In the genomic region with DNA sequence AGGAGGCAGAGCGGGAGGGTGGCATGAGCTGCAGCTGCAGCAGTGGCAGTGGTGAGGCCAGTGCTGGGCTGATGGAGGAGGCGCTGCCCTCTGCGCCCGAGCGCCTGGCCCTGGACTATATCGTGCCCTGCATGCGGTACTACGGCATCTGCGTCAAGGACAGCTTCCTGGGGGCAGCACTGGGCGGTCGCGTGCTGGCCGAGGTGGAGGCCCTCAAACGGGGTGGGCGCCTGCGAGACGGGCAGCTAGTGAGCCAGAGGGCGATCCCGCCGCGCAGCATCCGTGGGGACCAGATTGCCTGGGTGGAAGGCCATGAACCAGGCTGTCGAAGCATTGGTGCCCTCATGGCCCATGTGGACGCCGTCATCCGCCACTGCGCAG, we compare ENCODE assay signal across 1 cellular context.
TF ChIP-seq lines count a peak whose summit lies in the region.

No MANE protein-coding gene starts in this region.

TF ChIP-seq in HCT116, 20 proteins besides CTCF, POLR2A, EP300 and RAD21 (continued from another document):
- TF ChIP-seq, protein P1, sequence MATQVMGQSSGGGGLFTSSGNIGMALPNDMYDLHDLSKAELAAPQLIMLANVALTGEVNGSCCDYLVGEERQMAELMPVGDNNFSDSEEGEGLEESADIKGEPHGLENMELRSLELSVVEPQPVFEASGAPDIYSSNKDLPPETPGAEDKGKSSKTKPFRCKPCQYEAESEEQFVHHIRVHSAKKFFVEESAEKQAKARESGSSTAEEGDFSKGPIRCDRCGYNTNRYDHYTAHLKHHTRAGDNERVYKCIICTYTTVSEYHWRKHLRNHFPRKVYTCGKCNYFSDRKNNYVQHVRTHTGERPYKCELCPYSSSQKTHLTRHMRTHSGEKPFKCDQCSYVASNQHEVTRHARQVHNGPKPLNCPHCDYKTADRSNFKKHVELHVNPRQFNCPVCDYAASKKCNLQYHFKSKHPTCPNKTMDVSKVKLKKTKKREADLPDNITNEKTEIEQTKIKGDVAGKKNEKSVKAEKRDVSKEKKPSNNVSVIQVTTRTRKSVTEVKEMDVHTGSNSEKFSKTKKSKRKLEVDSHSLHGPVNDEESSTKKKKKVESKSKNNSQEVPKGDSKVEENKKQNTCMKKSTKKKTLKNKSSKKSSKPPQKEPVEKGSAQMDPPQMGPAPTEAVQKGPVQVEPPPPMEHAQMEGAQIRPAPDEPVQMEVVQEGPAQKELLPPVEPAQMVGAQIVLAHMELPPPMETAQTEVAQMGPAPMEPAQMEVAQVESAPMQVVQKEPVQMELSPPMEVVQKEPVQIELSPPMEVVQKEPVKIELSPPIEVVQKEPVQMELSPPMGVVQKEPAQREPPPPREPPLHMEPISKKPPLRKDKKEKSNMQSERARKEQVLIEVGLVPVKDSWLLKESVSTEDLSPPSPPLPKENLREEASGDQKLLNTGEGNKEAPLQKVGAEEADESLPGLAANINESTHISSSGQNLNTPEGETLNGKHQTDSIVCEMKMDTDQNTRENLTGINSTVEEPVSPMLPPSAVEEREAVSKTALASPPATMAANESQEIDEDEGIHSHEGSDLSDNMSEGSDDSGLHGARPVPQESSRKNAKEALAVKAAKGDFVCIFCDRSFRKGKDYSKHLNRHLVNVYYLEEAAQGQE (IDR thresholded peaks at IDR 0.05; ENCODE audit: low read depth), result no peak
- no peak for TF ChIP-seq YY1 (IDR thresholded peaks at IDR 0.05; ENCODE audit: extremely low read depth, insufficient replicate concordance, low read depth, low read length)
- no peak for TF ChIP-seq SP1 (IDR thresholded peaks at IDR 0.05; ENCODE audit: low read depth)
- TF ChIP-seq, protein P2, sequence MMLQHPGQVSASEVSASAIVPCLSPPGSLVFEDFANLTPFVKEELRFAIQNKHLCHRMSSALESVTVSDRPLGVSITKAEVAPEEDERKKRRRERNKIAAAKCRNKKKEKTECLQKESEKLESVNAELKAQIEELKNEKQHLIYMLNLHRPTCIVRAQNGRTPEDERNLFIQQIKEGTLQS (IDR thresholded peaks at IDR 0.05), result no peak
- TF ChIP-seq EGR1 (IDR thresholded peaks at IDR 0.05; ENCODE audit: low read depth), result no peak
- no peak for TF ChIP-seq EZH2phosphoT487 (IDR thresholded peaks at IDR 0.05; ENCODE audit: borderline replicate concordance)
- no peak for TF ChIP-seq ZFX (IDR thresholded peaks at IDR 0.05)
- TF ChIP-seq FOSL1 (IDR thresholded peaks at IDR 0.05; ENCODE audit: low read depth), result no peak
- TF ChIP-seq CEBPB (IDR thresholded peaks at IDR 0.05; ENCODE audit: low read depth), result no peak
- TF ChIP-seq SRF (IDR thresholded peaks at IDR 0.05; ENCODE audit: low read depth), result no peak
- TF ChIP-seq CBX3 (IDR thresholded peaks at IDR 0.05; ENCODE audit: low read depth), result no peak
- TF ChIP-seq, protein P3, sequence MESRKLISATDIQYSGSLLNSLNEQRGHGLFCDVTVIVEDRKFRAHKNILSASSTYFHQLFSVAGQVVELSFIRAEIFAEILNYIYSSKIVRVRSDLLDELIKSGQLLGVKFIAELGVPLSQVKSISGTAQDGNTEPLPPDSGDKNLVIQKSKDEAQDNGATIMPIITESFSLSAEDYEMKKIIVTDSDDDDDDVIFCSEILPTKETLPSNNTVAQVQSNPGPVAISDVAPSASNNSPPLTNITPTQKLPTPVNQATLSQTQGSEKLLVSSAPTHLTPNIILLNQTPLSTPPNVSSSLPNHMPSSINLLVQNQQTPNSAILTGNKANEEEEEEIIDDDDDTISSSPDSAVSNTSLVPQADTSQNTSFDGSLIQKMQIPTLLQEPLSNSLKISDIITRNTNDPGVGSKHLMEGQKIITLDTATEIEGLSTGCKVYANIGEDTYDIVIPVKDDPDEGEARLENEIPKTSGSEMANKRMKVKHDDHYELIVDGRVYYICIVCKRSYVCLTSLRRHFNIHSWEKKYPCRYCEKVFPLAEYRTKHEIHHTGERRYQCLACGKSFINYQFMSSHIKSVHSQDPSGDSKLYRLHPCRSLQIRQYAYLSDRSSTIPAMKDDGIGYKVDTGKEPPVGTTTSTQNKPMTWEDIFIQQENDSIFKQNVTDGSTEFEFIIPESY (IDR thresholded peaks at IDR 0.05; ENCODE audit: extremely low read depth, insufficient replicate concordance, low read length), result no peak
- no peak for TF ChIP-seq POLR2AphosphoS5 (IDR thresholded peaks at IDR 0.05; ENCODE audit: low read depth, low read length)
